8 cellular contexts compared by ENCODE assay signal in genomic region chr10:94320285-94320914, GRCh38. TPM values are rescaled to one million over a fixed set of nuclear protein-coding genes. Genes with fewer than 3 reads are reported as not detected.
DNase-seq lines count a peak whose midpoint lies in the region; ATAC-seq, FAIRE-seq and TF ChIP-seq lines count a peak whose summit lies in the region.

No MANE protein-coding gene starts in this region.

- no peaks in the 10 kb centered on the region for H4K20me1 ChIP-seq in HepG2 (ENCODE audit: insufficient read depth, low read length)

- H3K9ac ChIP-seq in HepG2 (ENCODE audit: insufficient read depth, low read depth, low read length), result no peak overlapping the region

- no peak overlapping the region for H2AFZ ChIP-seq in HepG2 (ENCODE audit: low read length)

- CTCF ChIA-PET in HepG2 (lab: Yijun Ruan, JAX; ENCODE audit: low intra/inter-chr PET ratio, low total read pairs), result interaction anchor here (1.3 to 1.8 kb wide), 3 partner anchors 40 to 499 kb away, joined by 4 to 20 read pairs (median 15); no protein-coding TSS in a partner anchor

- POLR2A ChIA-PET in HepG2 (lab: Yijun Ruan, JAX), result interaction anchor here (1.1 kb wide), 1 partner anchor 82 kb away, joined by 4 read pairs; the partner anchor contains the start of gene TBC1D12

- in situ Hi-C loops in HepG2 (cut with HindIII; ENCODE audit: extremely low pct_ligation_motif_present, low pct_unique_long_range_greater_than_20kb), result no loop called here

- peak; percentile 63 for TF ChIP-seq RAD21 in HepG2 (CRISPR knock-in tag; IDR thresholded peaks at IDR 0.05)

- H3K4me2 ChIP-seq in HepG2 (ENCODE audit: low read depth, low read length), result no peak overlapping the region

- 42% methylated on average over 2 of the region's 2 CpGs for WGBS in HepG2 (ENCODE audit: low lambda C conversion rate)

- TF ChIP-seq POLR2A in HepG2 (IDR thresholded peaks at IDR 0.05; ENCODE audit: insufficient read depth in 1 of 2, low read depth in 2 of 2, low read length in 2 of 2), result no peak

- no peaks in the 10 kb centered on the region for H3K9me3 ChIP-seq in HepG2 (ENCODE audit: low read length)

- ATAC-seq in HepG2 (peak; percentile 29; the same call in 1 of the 3 replicates), HG03196 (IDR thresholded peaks at IDR 0.05; ENCODE audit: unreplicated experiment) (no peak)

- BruUV-seq in HepG2 (replicated peaks; lab: Mats Ljungman, UMichigan), result no TSS peak

- no peak for FAIRE-seq in HepG2 (lab: Jason Lieb, UNC)

- H3K27me3 ChIP-seq in H7 (ENCODE audit: control insufficient read depth, insufficient read depth, low read length), result no peaks in the 10 kb centered on the region
- H3K27me3 ChIP-seq in HepG2 (ENCODE audit: control insufficient read depth in 1 of 2, insufficient read depth in 2 of 2, low read length in 2 of 2), result no peaks in the 10 kb centered on the region

- no peaks in the 10 kb centered on the region for H3K79me2 ChIP-seq in HepG2 (ENCODE audit: insufficient read depth, low read length)

- intact Hi-C loops in HepG2 (cut with micrococcal nuclease; ENCODE audit: unreplicated experiment), result loop anchor here (1.0 to 5.0 kb wide), 4 partner anchors 40 to 498 kb away; no protein-coding TSS in a partner anchor

- TF ChIP-seq CTCF in choroid plexus epithelial cell (conservative IDR thresholded peaks at IDR 0.05; ENCODE audit: low read depth, low read length) (peak; percentile 88), HepG2 (CRISPR knock-in tag; IDR thresholded peaks at IDR 0.05) (peak; percentile 81)

- peak; percentile 67 for DNase-seq in CD1c-positive myeloid dendritic cell (ENCODE audit: extremely low spot score)
- peak; percentile 51 for DNase-seq in H7
- peak; percentile 8 for DNase-seq in NCI-H2227 treated with DMSO at 0.1 percent for 48 hours (lab: John Stamatoyannopoulos, UW)
- peak; percentile 55 to 63 for DNase-seq in activated CD4-positive, alpha-beta T cell treated with anti-CD3 and anti-CD28 coated beads for 4 hours
- peak; percentile 77 for DNase-seq in choroid plexus epithelial cell (ENCODE audit: low read depth)
- DNase-seq in HepG2 (ENCODE audit: low spot score), result peak; percentile 53
- peak; percentile 40 to 49 (median 44) for DNase-seq in stimulated activated CD4-positive, alpha-beta T cell treated with anti-CD3 and anti-CD28 coated beads, TNF-alpha, amount 100 ng/mL, for 24 hours (ENCODE audit: low read depth in 3 of 3)

- TF ChIP-seq EP300 in HepG2 (IDR thresholded peaks at IDR 0.05; ENCODE audit: low read depth in 2 of 2, low read length in 2 of 2) (no peak), HepG2 (CRISPR knock-in tag; IDR thresholded peaks at IDR 0.05; ENCODE audit: borderline replicate concordance) (no peak)

- no peak overlapping the region for H3K27ac ChIP-seq in HepG2 (ENCODE audit: extremely low read length, insufficient read depth, low read length)

- H3K4me3 ChIP-seq in H7 (ENCODE audit: insufficient read depth, low read depth, low read length) (no peak overlapping the region), choroid plexus epithelial cell (ENCODE audit: low read depth, low read length) (no peak overlapping the region), HepG2 (replicated peaks in 1 of 3; ENCODE audit: insufficient read depth in 1 of 3, low read depth in 2 of 3, low read length in 3 of 3) (no peak overlapping the region)

- H3K4me1 ChIP-seq in HepG2 (ENCODE audit: insufficient read depth, low read length), result peaks cover 11% of the 10 kb centered on the region

- H3K36me3 ChIP-seq in H7 (replicated peaks; ENCODE audit: control insufficient read depth, insufficient read depth, low read length) (peaks cover 4% of the 10 kb centered on the region; the same call in 1 of the 2 replicates), HepG2 (replicated peaks in 1 of 2; ENCODE audit: control insufficient read depth in 1 of 2, insufficient read depth in 2 of 2, low read length in 2 of 2) (peaks cover 0 to 2% of the 10 kb centered on the region in 2 experiments; a peak in 1 of 5 replicates)

TF ChIP-seq in HepG2, 621 proteins besides CTCF, POLR2A, EP300 and RAD21 (continues in another document):
- TF ChIP-seq REL (CRISPR knock-in tag; conservative IDR thresholded peaks at IDR 0.05), result no peak
- no peak for TF ChIP-seq ZNF879 (CRISPR knock-in tag; IDR thresholded peaks at IDR 0.05)
- no peak for TF ChIP-seq ZNF431 (CRISPR knock-in tag; IDR thresholded peaks at IDR 0.05; ENCODE audit: borderline replicate concordance, low read depth)
- TF ChIP-seq NR2F2 (IDR thresholded peaks at IDR 0.05; ENCODE audit: borderline replicate concordance, low read depth), result no peak
- peak; percentile 78 for TF ChIP-seq STAG1 (CRISPR knock-in tag; IDR thresholded peaks at IDR 0.05)
- peak; percentile 85 for TF ChIP-seq ZNF629 (CRISPR knock-in tag; conservative IDR thresholded peaks at IDR 0.05)
- TF ChIP-seq NCOA5 (CRISPR knock-in tag; IDR thresholded peaks at IDR 0.05), result no peak
- no peak for TF ChIP-seq ZNF713 (CRISPR knock-in tag; IDR thresholded peaks at IDR 0.05)
- TF ChIP-seq ZNF646 (CRISPR knock-in tag; IDR thresholded peaks at IDR 0.05), result no peak
- no peak for TF ChIP-seq NFIB (CRISPR knock-in tag; IDR thresholded peaks at IDR 0.05; ENCODE audit: borderline replicate concordance)
- TF ChIP-seq SMC3 (IDR thresholded peaks at IDR 0.05; ENCODE audit: low read length), result peak; percentile 84

RNA-seq across cellular contexts. Expression of gene NOC3L, which starts 42.3 kb away (rescaled TPM):
- 32.8 and 40.0 TPM in 2 replicates for total RNA-seq in H7 (2014; rRNA removed; shearing (Covaris generic))
- 36.6 and 51.6 TPM in 2 replicates for total RNA-seq in HepG2 (2016; rRNA removed; fragmentation: Illumina TruSeq; extraction: Trizol)
- 3.3 and 5.6 TPM in 2 replicates for total RNA-seq in HepG2 (2016; cell fraction: cytosol; rRNA removed; fragmentation: Illumina TruSeq; extraction: Trizol; ENCODE audit: low read depth)
- total RNA-seq in HepG2 (2016; cell fraction: insoluble cytoplasmic fraction; rRNA removed; fragmentation: Illumina TruSeq; extraction: Trizol), result 37.9 and 52.0 TPM in 2 replicates
- 10.3 and 13.4 TPM in 2 replicates for total RNA-seq in HepG2 (2016; cell fraction: membrane; rRNA removed; fragmentation: Illumina TruSeq; extraction: Trizol)
- total RNA-seq in HepG2 (2016; cell fraction: nucleus; rRNA removed; fragmentation: Illumina TruSeq; extraction: Trizol), result 43.7 and 47.1 TPM in 2 replicates
- polyA plus RNA-seq in HepG2 (2011; rRNA removed), result 7.6 and 7.8 TPM in 2 replicates
- 2.6 and 4.6 TPM in 2 replicates for polyA plus RNA-seq in HepG2 (2011; cell fraction: cytosol; rRNA removed)
- 6.8 and 10.5 TPM in 2 replicates for polyA plus RNA-seq in HepG2 (2011; cell fraction: nucleus; rRNA removed)
- 11.7 and 12.3 TPM in 2 replicates for polyA plus RNA-seq in HepG2 (2012)
- polyA plus RNA-seq in HepG2 (2016; cell fraction: cytosol; fragmentation: Illumina TruSeq; extraction: Trizol; ENCODE audit: low read depth), result 0.78 TPM in 2 replicates
- polyA plus RNA-seq in HepG2 (2016; cell fraction: insoluble cytoplasmic fraction; fragmentation: Illumina TruSeq; extraction: Trizol; ENCODE audit: low read depth), result 24.0 and 26.8 TPM in 2 replicates
- polyA plus RNA-seq in HepG2 (2016; cell fraction: membrane; fragmentation: Illumina TruSeq; extraction: Trizol; ENCODE audit: low read depth), result 3.0 and 3.5 TPM in 2 replicates
- 31.8 and 34.0 TPM in 2 replicates for polyA plus RNA-seq in HepG2 (2016; cell fraction: nucleus; fragmentation: Illumina TruSeq; extraction: Trizol; ENCODE audit: insufficient read depth, low read depth)
- polyA minus RNA-seq in HepG2 (2011; rRNA and poly(A)+ RNA removed; ENCODE audit: low replicate concordance), result 7.5 and 18.8 TPM in 2 replicates
- polyA minus RNA-seq in HepG2 (2011; cell fraction: cytosol; rRNA and poly(A)+ RNA removed), result 5.9 and 7.6 TPM in 2 replicates
- 42.9 and 44.5 TPM in 2 replicates for polyA minus RNA-seq in HepG2 (2011; cell fraction: nucleus; rRNA and poly(A)+ RNA removed)

Comparison
In these comparisons a context has a peak if more than half of its experiments do, and no peak if none do; other contexts are left out.
1. DNase-seq: peak in every context shown above with its lines; median percentile 77 in choroid plexus epithelial cell; 67 in CD1c-positive myeloid dendritic cell; 59 in activated CD4-positive, alpha-beta T cell treated with anti-CD3 and anti-CD28 coated beads for 4 hours; 53 in HepG2; 51 in H7; 44 in stimulated activated CD4-positive, alpha-beta T cell treated with anti-CD3 and anti-CD28 coated beads, TNF-alpha, amount 100 ng/mL, for 24 hours; 8 in NCI-H2227 treated with DMSO at 0.1 percent for 48 hours.